Comparison of ENCODE assay signal across 1 cellular context in the genomic region with DNA sequence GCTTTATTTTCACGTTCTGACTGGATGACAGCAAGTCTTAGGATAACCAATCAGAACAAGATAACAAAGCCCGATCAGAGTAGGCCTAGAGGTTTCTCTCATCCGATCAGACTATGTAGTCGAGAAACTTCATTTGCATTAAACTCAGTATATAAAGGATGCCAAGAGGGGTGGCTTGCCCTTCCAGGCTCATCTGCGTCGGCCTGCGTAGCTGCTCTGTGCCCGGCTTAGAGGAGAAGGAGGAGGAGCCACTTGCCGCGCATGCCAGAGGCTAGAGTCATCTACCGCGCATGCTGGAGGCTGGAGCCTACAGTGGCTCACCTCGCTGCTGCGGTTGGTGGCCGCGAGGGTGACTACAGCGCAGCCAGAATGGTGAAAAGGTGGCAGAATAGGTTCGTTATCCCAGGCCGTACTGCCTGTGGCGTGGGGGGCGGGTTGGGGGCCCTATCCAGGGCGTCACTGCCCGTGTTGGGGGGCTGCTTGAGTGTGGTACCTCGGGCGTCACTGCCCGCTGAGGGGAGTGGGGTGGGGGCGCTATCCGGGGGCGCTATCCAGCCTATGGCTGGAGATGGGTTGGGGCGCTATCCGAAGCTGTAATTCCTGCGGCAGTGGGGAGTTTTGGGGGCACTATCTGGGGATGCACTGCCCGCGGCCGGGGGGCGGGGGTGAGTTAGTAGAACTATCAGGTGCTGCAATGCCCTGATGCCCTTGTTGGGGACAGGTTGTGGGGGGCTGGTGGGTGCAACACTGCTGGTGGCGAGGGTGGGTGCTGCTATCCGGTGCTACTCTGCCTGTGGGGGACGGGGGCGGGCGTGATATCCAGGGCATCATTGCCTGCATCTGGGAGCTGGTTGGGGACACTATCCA.
TF ChIP-seq lines count a peak whose summit lies in the region.

A gene (minus strand): TSS at position 218 of the 867 bp plus-strand sequence. CDS start 2,622 bp downstream, outside the sequence.

TF ChIP-seq in IMR-90, 13 proteins besides CTCF, POLR2A, EP300 and RAD21:
- TF ChIP-seq MAFK (IDR thresholded peaks at IDR 0.05; ENCODE audit: low read depth, low read length), result no peak
- TF ChIP-seq RFX5 (IDR thresholded peaks at IDR 0.05; ENCODE audit: low read depth, low read length), result no peak
- TF ChIP-seq, protein P1, sequence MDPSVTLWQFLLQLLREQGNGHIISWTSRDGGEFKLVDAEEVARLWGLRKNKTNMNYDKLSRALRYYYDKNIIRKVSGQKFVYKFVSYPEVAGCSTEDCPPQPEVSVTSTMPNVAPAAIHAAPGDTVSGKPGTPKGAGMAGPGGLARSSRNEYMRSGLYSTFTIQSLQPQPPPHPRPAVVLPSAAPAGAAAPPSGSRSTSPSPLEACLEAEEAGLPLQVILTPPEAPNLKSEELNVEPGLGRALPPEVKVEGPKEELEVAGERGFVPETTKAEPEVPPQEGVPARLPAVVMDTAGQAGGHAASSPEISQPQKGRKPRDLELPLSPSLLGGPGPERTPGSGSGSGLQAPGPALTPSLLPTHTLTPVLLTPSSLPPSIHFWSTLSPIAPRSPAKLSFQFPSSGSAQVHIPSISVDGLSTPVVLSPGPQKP (IDR thresholded peaks at IDR 0.05; ENCODE audit: borderline replicate concordance, low read depth, low read length), result no peak
- TF ChIP-seq, protein P2, sequence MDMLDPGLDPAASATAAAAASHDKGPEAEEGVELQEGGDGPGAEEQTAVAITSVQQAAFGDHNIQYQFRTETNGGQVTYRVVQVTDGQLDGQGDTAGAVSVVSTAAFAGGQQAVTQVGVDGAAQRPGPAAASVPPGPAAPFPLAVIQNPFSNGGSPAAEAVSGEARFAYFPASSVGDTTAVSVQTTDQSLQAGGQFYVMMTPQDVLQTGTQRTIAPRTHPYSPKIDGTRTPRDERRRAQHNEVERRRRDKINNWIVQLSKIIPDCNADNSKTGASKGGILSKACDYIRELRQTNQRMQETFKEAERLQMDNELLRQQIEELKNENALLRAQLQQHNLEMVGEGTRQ (IDR thresholded peaks at IDR 0.05; ENCODE audit: low read depth, low read length), result no peak
- TF ChIP-seq RCOR1 (IDR thresholded peaks at IDR 0.05; ENCODE audit: insufficient replicate concordance, low read length), result no peak
- no peak for TF ChIP-seq MXI1 (IDR thresholded peaks at IDR 0.05; ENCODE audit: borderline replicate concordance, low read depth, low read length)
- TF ChIP-seq MAZ (IDR thresholded peaks at IDR 0.05; ENCODE audit: borderline replicate concordance, low read depth, low read length), result no peak
- no peak for TF ChIP-seq BHLHE40 (IDR thresholded peaks at IDR 0.05; ENCODE audit: low read depth, low read length)
- TF ChIP-seq CEBPB (IDR thresholded peaks at IDR 0.05; ENCODE audit: low read depth, low read length), result no peak
- TF ChIP-seq SMC3 (IDR thresholded peaks at IDR 0.05; ENCODE audit: low read depth, low read length), result no peak
- no peak for TF ChIP-seq NFE2L2 (IDR thresholded peaks at IDR 0.05; ENCODE audit: low read depth, low read length)
- no peak for TF ChIP-seq CHD1 (IDR thresholded peaks at IDR 0.05; ENCODE audit: low read depth, low read length)
- TF ChIP-seq FOS (IDR thresholded peaks at IDR 0.05; ENCODE audit: low read depth, low read length), result no peak
